ENCODE assay signal across 14 cellular contexts in genomic region chr2:127523269-127523930, GRCh38. TPM values are rescaled to one million over a fixed set of nuclear protein-coding genes. Genes with fewer than 3 reads are reported as not detected.
DNase-seq lines count a peak whose midpoint lies in the region; ATAC-seq and TF ChIP-seq lines count a peak whose summit lies in the region.
"Had no signal": no experiment of that assay in that cellular context is flagged by ENCODE, and none has a peak within 500 bp of the region (broad histone marks: within the 10 kb centered on the region; RNA-seq: fewer than 3 reads in every experiment).

No MANE protein-coding gene starts in this region.

- no peaks in the 10 kb centered on the region for H3K9me3 ChIP-seq in T-helper 17 cell (ENCODE audit: control insufficient read depth, low read length, poor library complexity, severe bottlenecking)
- H3K9me3 ChIP-seq: left ventricle myocardium inferior, stomach had no signal

- H3K36me3 Mint-ChIP-seq in activated naive CD4-positive, alpha-beta T cell treated with anti-CD3 and anti-CD28 coated beads for 36 hours (ENCODE audit: low read depth) = peaks cover 25% of the 10 kb centered on the region
- H3K36me3 Mint-ChIP-seq in T-helper 17 cell (ENCODE audit: low read depth) (peaks cover 9% of the 10 kb centered on the region), progenitor cell of endocrine pancreas (ENCODE audit: insufficient read depth) (peaks cover 13% of the 10 kb centered on the region)

- TF ChIP-seq CTCF in fibroblast of mammary gland (conservative IDR thresholded peaks at IDR 0.05; ENCODE audit: control insufficient read depth, insufficient read depth, low read depth, low read length) (no peak), progenitor cell of endocrine pancreas (IDR thresholded peaks at IDR 0.05; ENCODE audit: unreplicated experiment) (no peak), GM10266 (IDR thresholded peaks at IDR 0.05; ENCODE audit: control insufficient read depth, insufficient read depth, low read depth, missing control alignments) (no peak)

- CTCF ChIA-PET in activated naive CD4-positive, alpha-beta T cell treated with anti-CD3 and anti-CD28 coated beads for 36 hours (lab: Charles Lee) = no interaction called here

- ATAC-seq in T-helper 17 cell = no peak
- ATAC-seq: K562 had no signal

- H3K4me3 Mint-ChIP-seq in activated naive CD4-positive, alpha-beta T cell treated with anti-CD3 and anti-CD28 coated beads for 36 hours = no peak overlapping the region
- H3K4me3 Mint-ChIP-seq in T-helper 17 cell = peak overlapping the region; percentile 45
- peak overlapping the region; percentile 33 for H3K4me3 Mint-ChIP-seq in progenitor cell of endocrine pancreas (ENCODE audit: low read depth)

- H3K4me1 Mint-ChIP-seq in activated naive CD4-positive, alpha-beta T cell treated with anti-CD3 and anti-CD28 coated beads for 36 hours (ENCODE audit: low read depth) = peaks cover 38% of the 10 kb centered on the region
- H3K4me1 Mint-ChIP-seq in T-helper 17 cell (peaks cover 34% of the 10 kb centered on the region), progenitor cell of endocrine pancreas (ENCODE audit: low read depth) (peaks cover 18% of the 10 kb centered on the region)

- H3K27ac Mint-ChIP-seq in activated naive CD4-positive, alpha-beta T cell treated with anti-CD3 and anti-CD28 coated beads for 36 hours = peak overlapping the region; percentile 50
- peak overlapping the region; percentile 59 for H3K27ac Mint-ChIP-seq in T-helper 17 cell
- H3K27ac Mint-ChIP-seq in progenitor cell of endocrine pancreas = peak overlapping the region; percentile 27

- H3K4me3 ChIP-seq in fibroblast of mammary gland (ENCODE audit: control insufficient read depth, low read depth, low read length) = no peak overlapping the region
- H3K4me3 ChIP-seq: K562, left ventricle myocardium inferior had no signal

- intact Hi-C loops in activated naive CD4-positive, alpha-beta T cell treated with anti-CD3 and anti-CD28 coated beads for 36 hours (cut with micrococcal nuclease) = no loop called here
- intact Hi-C loops in cardiac septum (cut with DNase I) = no loop called here

- no peaks in the 10 kb centered on the region for H3K9me3 Mint-ChIP-seq in activated naive CD4-positive, alpha-beta T cell treated with anti-CD3 and anti-CD28 coated beads for 36 hours
- H3K9me3 Mint-ChIP-seq in progenitor cell of endocrine pancreas (ENCODE audit: low read depth) = no peaks in the 10 kb centered on the region

- no peak for DNase-seq in activated naive CD4-positive, alpha-beta T cell treated with anti-CD3 and anti-CD28 coated beads for 36 hours
- no peak for DNase-seq in activated naive CD4-positive, alpha-beta T cell treated with anti-CD3 and anti-CD28 coated beads, Interleukin-2, amount 50 U/mL, for 16 hours
- DNase-seq in T-helper 17 cell (no peak), fibroblast of mammary gland (ENCODE audit: low read depth) (peak; percentile 61), progenitor cell of endocrine pancreas (ENCODE audit: low spot score, unreplicated experiment) (no peak), GM10266 (ENCODE audit: extremely low spot score) (no peak), cardiac septum (ENCODE audit: low spot score) (no peak), NCI-H510A treated with DMSO at 0.1 percent for 48 hours (lab: John Stamatoyannopoulos, UW) (no peak)
- DNase-seq: left ventricle myocardium inferior, NCI-H1436, NCI-H345, stomach had no signal

- no peaks in the 10 kb centered on the region for H3K27me3 Mint-ChIP-seq in activated naive CD4-positive, alpha-beta T cell treated with anti-CD3 and anti-CD28 coated beads for 36 hours (ENCODE audit: low read depth)
- H3K27me3 Mint-ChIP-seq in T-helper 17 cell = no peaks in the 10 kb centered on the region
- H3K27me3 Mint-ChIP-seq in progenitor cell of endocrine pancreas = no peaks in the 10 kb centered on the region

RNA-seq across cellular contexts. Expression of gene IWS1, which starts 2.9 kb away (rescaled TPM):
- total RNA-seq in activated naive CD4-positive, alpha-beta T cell treated with anti-CD3 and anti-CD28 coated beads for 36 hours = 10 to 100 TPM; 52.1 to 52.5 TPM
- total RNA-seq in T-helper 17 cell = 10 to 100 TPM; 26.4 TPM
- total RNA-seq in progenitor cell of endocrine pancreas = 60.4 and 61.2 TPM in 2 replicates
- total RNA-seq in cardiac septum = 40.7 TPM

RNA-seq across cellular contexts. Expression of gene MYO7B, which starts 12.1 kb away (rescaled TPM):
- under 1 TPM; 0.37 to 0.41 TPM for total RNA-seq in activated naive CD4-positive, alpha-beta T cell treated with anti-CD3 and anti-CD28 coated beads for 36 hours
- under 1 TPM; 0.23 to 0.75 TPM for total RNA-seq in T-helper 17 cell
- 0.64 TPM in 1 of 2 replicates, not detected in the other for total RNA-seq in progenitor cell of endocrine pancreas
- total RNA-seq in cardiac septum = 0.78 TPM
- total RNA-seq: H1, K562 had no signal
